Comparison of ENCODE assay signal across 24 cellular contexts in the genomic region with DNA sequence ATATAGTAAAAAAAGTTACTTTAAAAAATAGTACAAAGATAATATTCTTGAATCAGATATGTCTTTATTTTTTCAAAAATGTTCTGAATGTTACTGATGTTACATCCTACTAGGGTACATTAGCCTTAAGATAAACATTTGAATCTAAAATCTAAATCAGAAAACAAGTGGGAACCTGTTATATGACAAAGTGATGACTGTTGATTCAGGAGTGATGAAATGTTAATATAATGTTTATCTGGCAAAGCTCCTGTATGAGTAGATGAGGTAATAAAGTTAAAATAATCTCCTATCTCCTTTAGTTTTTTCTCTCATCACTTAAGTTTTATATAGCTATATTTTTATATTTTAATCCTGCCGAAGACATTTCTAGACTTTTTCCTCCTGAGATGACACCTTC. TPM values are rescaled to one million over a fixed set of nuclear protein-coding genes. Genes with fewer than 3 reads are reported as not detected.
DNase-seq lines count a peak whose midpoint lies in the region; ATAC-seq, FAIRE-seq and TF ChIP-seq lines count a peak whose summit lies in the region.
"Had no signal": no experiment of that assay in that cellular context is flagged by ENCODE, and none has a peak within 500 bp of the region (broad histone marks: within the 10 kb centered on the region; RNA-seq: fewer than 3 reads in every experiment).

No MANE protein-coding gene starts in this region.

- CTCF ChIA-PET in RWPE1 (lab: Yijun Ruan, JAX), result no interaction called here

- TF ChIP-seq CTCF in GM23338 (conservative IDR thresholded peaks at IDR 0.05; ENCODE audit: low read depth in 2 of 2) (no peak), RWPE1 (conservative IDR thresholded peaks at IDR 0.05; ENCODE audit: low read depth) (no peak), pancreas (IDR thresholded peaks at IDR 0.05) (no peak), tibial artery (IDR thresholded peaks at IDR 0.05) (no peak), lower leg skin (IDR thresholded peaks at IDR 0.05) (no peak)

- peaks cover 33% of the 10 kb centered on the region for H3K4me1 Mint-ChIP-seq in GM23338

- H3K27ac ChIP-seq in GM23338 (ENCODE audit: low read depth) (no peak overlapping the region), RWPE1 (peak overlapping the region; percentile 91), pancreas (peak overlapping the region in 2 of 4 donors; percentile 89 to 92), tibial artery (no peak overlapping the region)

- no peak overlapping the region for H3K4me3 Mint-ChIP-seq in GM23338
- H3K4me3 Mint-ChIP-seq: activated CD8-positive, alpha-beta T cell treated with anti-CD3 and anti-CD28 coated beads for 36 hours; activated naive CD4-positive, alpha-beta T cell treated with anti-CD3 and anti-CD28 coated beads, Interleukin-2, amount 50 U/mL, for 24 hours; stimulated activated naive CD8-positive, alpha-beta T cell treated with anti-CD3 and anti-CD28 coated beads, Interleukin-15, Interleukin-2, amounts not matched to agents 100 ng/mL and 50 ng/mL, for 24 hours had no signal

- H2AFZ ChIP-seq in GM23338, result no peak overlapping the region

- H3K4me1 ChIP-seq in GM23338 (ENCODE audit: insufficient read depth), result peaks cover 23% of the 10 kb centered on the region
- H3K4me1 ChIP-seq in pancreas, result peaks cover 10 to 43% (median 34%) of the 10 kb centered on the region in 3 donors
- peaks cover 0 to 24% (median 14%) of the 10 kb centered on the region in 4 donors for H3K4me1 ChIP-seq in tibial artery
- H3K4me1 ChIP-seq: BE2C had no signal

- no peaks in the 10 kb centered on the region for H3F3A ChIP-seq in GM23338 (replicated peaks; ENCODE audit: low read depth)

- DNase-seq in GM23338 (ENCODE audit: low spot score) (no peak), RWPE1 (ENCODE audit: low spot score) (peak; percentile 56), pancreas (no peak), tibial artery (no peak), NCI-H128 (lab: John Stamatoyannopoulos, UW; ENCODE audit: unreplicated experiment) (no peak), lower leg skin (ENCODE audit: low spot score in 2 of 2) (no peak)
- DNase-seq: activated CD4-positive, alpha-beta T cell treated with anti-CD3 and anti-CD28 coated beads for 1 hour; activated CD8-positive, alpha-beta T cell treated with anti-CD3 and anti-CD28 coated beads for 36 hours; amygdala; BE2C; GDM1; head of caudate nucleus; NCI-H1417; NCI-H2029 treated with DMSO at 0.1 percent for 48 hours; NCI-H526 had no signal

- POLR2A ChIA-PET in RWPE1 (lab: Yijun Ruan, JAX; ENCODE audit: low non-redundant PET), result no interaction called here

- peaks cover 15% of the 10 kb centered on the region; the same call in 2 of the 3 replicates for H3K36me3 Mint-ChIP-seq in GM23338 (ENCODE audit: low read depth)

- H3K36me3 ChIP-seq in GM23338 (ENCODE audit: insufficient read depth) (no peaks in the 10 kb centered on the region), pancreas (no peaks in the 10 kb centered on the region), tibial artery (no peaks in the 10 kb centered on the region)
- H3K36me3 ChIP-seq: BE2C, HAP-1, prostate gland had no signal

- no peaks in the 10 kb centered on the region; the same call in 2 of the 3 replicates for H3K9me3 Mint-ChIP-seq in GM23338
- H3K9me3 Mint-ChIP-seq: activated CD8-positive, alpha-beta T cell treated with anti-CD3 and anti-CD28 coated beads for 36 hours; activated naive CD4-positive, alpha-beta T cell treated with anti-CD3 and anti-CD28 coated beads, Interleukin-2, amount 50 U/mL, for 24 hours; activated T-helper 2 cell treated with anti-CD3 and anti-CD28 coated beads, Interferon-gamma antibody, Interleukin-2, Interleukin-4, amounts not matched to agents 10 μg/mL and 5 μg/mL and 100 μg/mL, durations not matched to agents 14 hours and 24 hours and 36 hours; stimulated activated naive CD8-positive, alpha-beta T cell treated with anti-CD3 and anti-CD28 coated beads, Interleukin-15, Interleukin-2, amounts not matched to agents 100 ng/mL and 50 ng/mL, for 24 hours had no signal

- intact Hi-C loops in pancreas (cut with DNase I), result no loop called here
- intact Hi-C loops in tibial artery (cut with DNase I; ENCODE audit: low total_unique reads), result no loop called here
- intact Hi-C loops in lower leg skin (cut with DNase I; ENCODE audit: low total_unique reads), result no loop called here

- ATAC-seq in GM23338 (no peak), esophagus mucosa (peak; percentile 45), pancreas (no peak), HG02610 (IDR thresholded peaks at IDR 0.05; ENCODE audit: unreplicated experiment) (no peak)
- ATAC-seq: activated CD8-positive, alpha-beta T cell treated with anti-CD3 and anti-CD28 coated beads for 36 hours; K562 had no signal

- TF ChIP-seq POLR2A in lower leg skin (IDR thresholded peaks at IDR 0.05), result no peak

- no peak overlapping the region for H3K4me3 ChIP-seq in GM23338
- H3K4me3 ChIP-seq in pancreas, result no peak overlapping the region
- H3K4me3 ChIP-seq in tibial artery, result no peak overlapping the region
- no peak overlapping the region for H3K4me3 ChIP-seq in lower leg skin (ENCODE audit: low read depth, poor library complexity, severe bottlenecking)
- H3K4me3 ChIP-seq: HAP-1, K562, prostate gland had no signal

- H3K79me2 ChIP-seq in GM23338 (replicated peaks; ENCODE audit: insufficient read depth), result peaks cover 54% of the 10 kb centered on the region

- H3K9me3 ChIP-seq in pancreas (no peaks in the 10 kb centered on the region), tibial artery (no peaks in the 10 kb centered on the region)
- H3K9me3 ChIP-seq: BE2C, HAP-1, prostate gland had no signal

- no peaks in the 10 kb centered on the region for H4K20me1 ChIP-seq in GM23338 (replicated peaks; ENCODE audit: insufficient read depth)

- WGBS in pancreas, 2 donors, result 56 to 73% methylated on average over 1 of the region's 1 CpG
- WGBS in lower leg skin, 2 donors, result 44 to 60% methylated on average over 1 of the region's 1 CpG

- no peak overlapping the region for H3K4me2 ChIP-seq in GM23338

- H3K27me3 Mint-ChIP-seq in GM23338 (ENCODE audit: insufficient read depth, low read depth, poor library complexity), result peaks cover 2% of the 10 kb centered on the region
- H3K27me3 Mint-ChIP-seq: activated CD8-positive, alpha-beta T cell treated with anti-CD3 and anti-CD28 coated beads for 36 hours; activated naive CD4-positive, alpha-beta T cell treated with anti-CD3 and anti-CD28 coated beads, Interleukin-2, amount 50 U/mL, for 24 hours; stimulated activated naive CD8-positive, alpha-beta T cell treated with anti-CD3 and anti-CD28 coated beads, Interleukin-15, Interleukin-2, amounts not matched to agents 100 ng/mL and 50 ng/mL, for 24 hours had no signal

- H3K27me3 ChIP-seq in GM23338 (ENCODE audit: insufficient read depth), result no peaks in the 10 kb centered on the region
- H3K27me3 ChIP-seq in pancreas, result no peaks in the 10 kb centered on the region
- no peaks in the 10 kb centered on the region for H3K27me3 ChIP-seq in tibial artery
- H3K27me3 ChIP-seq: BE2C had no signal

- peak overlapping the region; percentile 75 for H3K27ac Mint-ChIP-seq in GM23338
- H3K27ac Mint-ChIP-seq: activated CD8-positive, alpha-beta T cell treated with anti-CD3 and anti-CD28 coated beads for 36 hours; activated naive CD4-positive, alpha-beta T cell treated with anti-CD3 and anti-CD28 coated beads, Interleukin-2, amount 50 U/mL, for 24 hours; activated T-helper 2 cell treated with anti-CD3 and anti-CD28 coated beads, Interferon-gamma antibody, Interleukin-2, Interleukin-4, amounts not matched to agents 10 μg/mL and 5 μg/mL and 100 μg/mL, durations not matched to agents 14 hours and 24 hours and 36 hours; stimulated activated naive CD8-positive, alpha-beta T cell treated with anti-CD3 and anti-CD28 coated beads, Interleukin-15, Interleukin-2, amounts not matched to agents 100 ng/mL and 50 ng/mL, for 24 hours had no signal

- H3K9me2 ChIP-seq in GM23338 (ENCODE audit: insufficient read depth), result no peaks in the 10 kb centered on the region

- FAIRE-seq in pancreas (lab: Jason Lieb, UNC), result peak; percentile 34
- FAIRE-seq: HTR-8/SVneo, K562 had no signal

TF ChIP-seq in GM23338, 12 proteins besides CTCF, POLR2A, EP300 and RAD21 (continues in another document):
- TF ChIP-seq ZNF331 (CRISPR knock-in tag; IDR thresholded peaks at IDR 0.05; ENCODE audit: low read depth) (no peak), EZH2 (IDR thresholded peaks at IDR 0.05; ENCODE audit: low read depth, unreplicated experiment) (no peak), NANOG (IDR thresholded peaks at IDR 0.05; ENCODE audit: borderline replicate concordance) (no peak), JUNB (IDR thresholded peaks at IDR 0.05; ENCODE audit: unreplicated experiment) (no peak), ETS1 (IDR thresholded peaks at IDR 0.05) (no peak)

RNA-seq across cellular contexts. Expression of gene DOP1A, which starts 4.2 kb away (rescaled TPM):
- total RNA-seq in GM23338 (2014; rRNA removed; shearing (Covaris generic)), result 18.6 and 34.4 TPM in 2 replicates
- 2.1 and 3.9 TPM in 2 replicates for polyA plus RNA-seq in GM23338 (2016; fragmentation: Nextera tagmentation; extraction: Ambion mirVana)
- 16.3 TPM for total RNA-seq in esophagus mucosa
- total RNA-seq in pancreas, result 10 to 100 TPM in 3 of 6 donors, 1 to 10 TPM in 3; 8.3 to 16.1 (median 10.5) TPM
- 10 to 100 TPM in 1 of 2 donors, 1 to 10 TPM in 1; 5.9 to 12.3 TPM for polyA plus RNA-seq in pancreas
- total RNA-seq in lower leg skin, result 10 to 100 TPM; 32.6 to 75.8 (median 49.3) TPM

RNA-seq across cellular contexts. Expression of gene UBE3D, which starts 6.1 kb away (rescaled TPM):
- total RNA-seq in GM23338 (2014; rRNA removed; shearing (Covaris generic)), result 28.2 and 31.4 TPM in 2 replicates
- 17.0 and 17.5 TPM in 2 replicates for polyA plus RNA-seq in GM23338 (2016; fragmentation: Nextera tagmentation; extraction: Ambion mirVana)
- 3.3 TPM for total RNA-seq in esophagus mucosa
- total RNA-seq in pancreas, result 1 to 10 TPM; 3.2 to 6.9 (median 4.0) TPM
- polyA plus RNA-seq in pancreas, result 1 to 10 TPM; 3.9 to 6.4 TPM
- total RNA-seq in lower leg skin, result 1 to 10 TPM; 5.1 to 5.8 (median 5.2) TPM
